In the genomic region with DNA sequence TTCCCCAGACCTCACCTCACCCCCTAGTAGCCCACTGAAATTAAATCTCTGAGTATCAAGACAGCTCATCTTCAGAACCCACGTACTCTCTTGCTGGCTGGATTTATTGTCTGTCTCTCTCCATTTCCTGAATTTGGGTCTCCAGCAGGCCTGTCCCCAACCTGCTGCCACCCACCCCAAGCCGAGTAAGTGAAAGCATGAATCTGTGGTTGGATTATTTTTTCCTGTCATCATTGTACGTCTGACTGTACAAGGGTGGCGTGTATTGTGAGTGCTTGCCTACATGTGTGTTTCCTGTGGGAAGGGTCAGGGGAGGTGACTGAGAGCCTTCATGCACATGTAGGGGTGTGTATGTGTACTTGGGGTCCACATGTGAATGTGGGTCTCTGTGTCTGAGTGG, we compare ENCODE assay signal across 16 cellular contexts. TPM values are rescaled to one million over a fixed set of nuclear protein-coding genes. Genes with fewer than 3 reads are reported as not detected.
DNase-seq lines count a peak whose midpoint lies in the region; ATAC-seq and TF ChIP-seq lines count a peak whose summit lies in the region.
"Had no signal": no experiment of that assay in that cellular context is flagged by ENCODE, and none has a peak within 500 bp of the region (broad histone marks: within the 10 kb centered on the region; RNA-seq: fewer than 3 reads in every experiment).

No MANE protein-coding gene starts in this region.

- peak; percentile 70 to 80 for ATAC-seq in CD4-positive, CD25-positive, alpha-beta regulatory T cell (ENCODE audit: low read depth in 2 of 2)
- peak; percentile 84 to 88 (median 86) for ATAC-seq in T-cell (replicated peaks in 1 of 4)
- peak; percentile 89 to 90 for ATAC-seq in naive thymus-derived CD8-positive, alpha-beta T cell
- no peak for ATAC-seq in sciatic nerve
- ATAC-seq in GM18517 (IDR thresholded peaks at IDR 0.05; ENCODE audit: unreplicated experiment), result no peak

- H3K36me3 ChIP-seq in CD4-positive, CD25-positive, alpha-beta regulatory T cell (ENCODE audit: control insufficient read depth, insufficient read depth, low read length), result no peaks in the 10 kb centered on the region
- H3K36me3 ChIP-seq in smooth muscle cell (ENCODE audit: low read depth), result no peaks in the 10 kb centered on the region
- H3K36me3 ChIP-seq: cardiac muscle cell, upper lobe of left lung had no signal

- H3K27ac Mint-ChIP-seq in CD4-positive, CD25-positive, alpha-beta regulatory T cell, result peak overlapping the region; percentile 49 to 76 (median 64)
- peak overlapping the region; percentile 94 to 95 for H3K27ac Mint-ChIP-seq in T-cell
- peak overlapping the region; percentile 84 for H3K27ac Mint-ChIP-seq in activated T-helper 2 cell treated with anti-CD3 and anti-CD28 coated beads, Interferon-gamma antibody, Interleukin-2, Interleukin-4, amounts not matched to agents 10 μg/mL and 5 μg/mL and 100 μg/mL, durations not matched to agents 14 hours and 24 hours and 36 hours
- peak overlapping the region; percentile 80 to 94 (median 91) for H3K27ac Mint-ChIP-seq in naive thymus-derived CD8-positive, alpha-beta T cell
- H3K27ac Mint-ChIP-seq: mesothelial cell of epicardium had no signal

- no peaks in the 10 kb centered on the region for H3K9me3 Mint-ChIP-seq in CD4-positive, CD25-positive, alpha-beta regulatory T cell
- no peaks in the 10 kb centered on the region for H3K9me3 Mint-ChIP-seq in T-cell
- H3K9me3 Mint-ChIP-seq in activated T-helper 2 cell treated with anti-CD3 and anti-CD28 coated beads, Interferon-gamma antibody, Interleukin-2, Interleukin-4, amounts not matched to agents 10 μg/mL and 5 μg/mL and 100 μg/mL, durations not matched to agents 14 hours and 24 hours and 36 hours, result no peaks in the 10 kb centered on the region
- peaks cover 0 to 2% (median 0%) of the 10 kb centered on the region in 9 donors for H3K9me3 Mint-ChIP-seq in naive thymus-derived CD8-positive, alpha-beta T cell
- H3K9me3 Mint-ChIP-seq: mesothelial cell of epicardium had no signal

- H3K4me3 ChIP-seq in CD4-positive, CD25-positive, alpha-beta regulatory T cell (ENCODE audit: low read depth, low read length), result no peak overlapping the region
- H3K4me3 ChIP-seq in smooth muscle cell, result no peak overlapping the region
- H3K4me3 ChIP-seq: cardiac muscle cell, upper lobe of left lung had no signal

- no peaks in the 10 kb centered on the region for H3K27me3 ChIP-seq in CD4-positive, CD25-positive, alpha-beta regulatory T cell (ENCODE audit: control insufficient read depth, insufficient read depth, low read length)
- H3K27me3 ChIP-seq in smooth muscle cell (ENCODE audit: low read depth), result no peaks in the 10 kb centered on the region
- H3K27me3 ChIP-seq: cardiac muscle cell, upper lobe of left lung had no signal

- CTCF ChIA-PET in T-cell (lab: Charles Lee), result interaction anchor here in 1 of 2 donors (1.0 kb wide), 1 partner anchor 9 kb away, joined by 5 read pairs; no protein-coding TSS in a partner anchor

- H3K79me2 ChIP-seq in smooth muscle cell (ENCODE audit: low read depth), result no peaks in the 10 kb centered on the region

- no peak for TF ChIP-seq CTCF in smooth muscle cell (IDR thresholded peaks at IDR 0.05; ENCODE audit: borderline replicate concordance, insufficient read depth, poor library complexity, severe bottlenecking)

- WGBS in smooth muscle cell (ENCODE audit: low lambda C conversion rate), result 80% methylated on average over 4 of the region's 4 CpGs

- H3K9me3 ChIP-seq in CD4-positive, CD25-positive, alpha-beta regulatory T cell (ENCODE audit: control insufficient read depth in 2 of 2, low read length in 2 of 2), result no peaks in the 10 kb centered on the region
- no peaks in the 10 kb centered on the region for H3K9me3 ChIP-seq in smooth muscle cell (replicated peaks; ENCODE audit: low read depth)
- H3K9me3 ChIP-seq: upper lobe of left lung had no signal

- H3K27ac ChIP-seq in CD4-positive, CD25-positive, alpha-beta regulatory T cell (ENCODE audit: insufficient read depth, low read length, poor library complexity, severe bottlenecking), result no peak overlapping the region
- no peak overlapping the region for H3K27ac ChIP-seq in smooth muscle cell (ENCODE audit: low read depth)
- H3K27ac ChIP-seq: cardiac muscle cell, upper lobe of left lung had no signal

- H3K27me3 Mint-ChIP-seq in CD4-positive, CD25-positive, alpha-beta regulatory T cell, result no peaks in the 10 kb centered on the region
- H3K27me3 Mint-ChIP-seq in T-cell, result no peaks in the 10 kb centered on the region
- no peaks in the 10 kb centered on the region for H3K27me3 Mint-ChIP-seq in activated T-helper 2 cell treated with anti-CD3 and anti-CD28 coated beads, Interferon-gamma antibody, Interleukin-2, Interleukin-4, amounts not matched to agents 10 μg/mL and 5 μg/mL and 100 μg/mL, durations not matched to agents 14 hours and 24 hours and 36 hours (ENCODE audit: low read depth)
- no peaks in the 10 kb centered on the region for H3K27me3 Mint-ChIP-seq in naive thymus-derived CD8-positive, alpha-beta T cell

- H4K20me1 ChIP-seq in smooth muscle cell (ENCODE audit: low read depth), result no peaks in the 10 kb centered on the region

- no peaks in the 10 kb centered on the region for H3K36me3 Mint-ChIP-seq in CD4-positive, CD25-positive, alpha-beta regulatory T cell
- H3K36me3 Mint-ChIP-seq in T-cell, result no peaks in the 10 kb centered on the region
- H3K36me3 Mint-ChIP-seq in activated T-helper 2 cell treated with anti-CD3 and anti-CD28 coated beads, Interferon-gamma antibody, Interleukin-2, Interleukin-4, amounts not matched to agents 10 μg/mL and 5 μg/mL and 100 μg/mL, durations not matched to agents 14 hours and 24 hours and 36 hours (ENCODE audit: low read depth), result no peaks in the 10 kb centered on the region
- no peaks in the 10 kb centered on the region for H3K36me3 Mint-ChIP-seq in naive thymus-derived CD8-positive, alpha-beta T cell
- H3K36me3 Mint-ChIP-seq: mesothelial cell of epicardium had no signal

- peak in 2 of 3 donors; percentile 45 to 79 for DNase-seq in CD4-positive, CD25-positive, alpha-beta regulatory T cell
- DNase-seq in T-cell (peak in 28 of 34 experiments; percentile 9 to 71 (median 38)), sciatic nerve (ENCODE audit: low spot score) (no peak), smooth muscle cell (lab: John Stamatoyannopoulos, UW; ENCODE audit: unreplicated experiment) (no peak), SHP77 (lab: John Stamatoyannopoulos, UW) (no peak)
- DNase-seq in activated T-helper 2 cell treated with anti-CD3 and anti-CD28 coated beads, Interferon-gamma antibody, Interleukin-2, Interleukin-4, amounts not matched to agents 10 μg/mL and 5 μg/mL and 100 μg/mL, durations not matched to agents 14 hours and 24 hours and 36 hours (ENCODE audit: low spot score), result peak; percentile 51
- DNase-seq in naive thymus-derived CD8-positive, alpha-beta T cell, result peak in 7 of 10 donors; percentile 12 to 82 (median 67)
- DNase-seq: erythroblast, NCI-H1092 treated with DMSO at 0.1 percent for 48 hours, NCI-H748 treated with DMSO at 0.1 percent for 48 hours, upper lobe of left lung had no signal

- H2AFZ ChIP-seq in smooth muscle cell (ENCODE audit: low read depth), result no peak overlapping the region

- POLR2A ChIA-PET in T-cell (lab: Charles Lee), result interaction anchor here in 1 of 2 donors (0.6 to 1.6 kb wide), 2 partner anchors 39 to 306 kb away, joined by 3 to 4 read pairs; no protein-coding TSS in a partner anchor
- POLR2A ChIA-PET in naive thymus-derived CD8-positive, alpha-beta T cell (lab: Charles Lee), result interaction anchor here (1.2 to 4.2 kb wide), 4 partner anchors 8 to 39 kb away, joined by 4 to 27 read pairs (median 14); partner anchors contain the start of gene SOCS1

- H3K4me1 Mint-ChIP-seq in CD4-positive, CD25-positive, alpha-beta regulatory T cell, result peaks cover 5 to 33% (median 14%) of the 10 kb centered on the region in 4 donors
- H3K4me1 Mint-ChIP-seq in T-cell, result peaks cover 31 to 38% (median 36%) of the 10 kb centered on the region in 3 donors
- H3K4me1 Mint-ChIP-seq in activated T-helper 2 cell treated with anti-CD3 and anti-CD28 coated beads, Interferon-gamma antibody, Interleukin-2, Interleukin-4, amounts not matched to agents 10 μg/mL and 5 μg/mL and 100 μg/mL, durations not matched to agents 14 hours and 24 hours and 36 hours (ENCODE audit: low read depth), result peaks cover 33% of the 10 kb centered on the region
- peaks cover 19 to 35% (median 34%) of the 10 kb centered on the region in 4 donors for H3K4me1 Mint-ChIP-seq in naive thymus-derived CD8-positive, alpha-beta T cell

- H3K4me2 ChIP-seq in smooth muscle cell, result no peak overlapping the region

- H3K4me3 Mint-ChIP-seq in CD4-positive, CD25-positive, alpha-beta regulatory T cell, result peak overlapping the region in 3 of 4 donors; percentile 32 to 38 (median 34)
- H3K4me3 Mint-ChIP-seq in T-cell, result peak overlapping the region; percentile 26 to 48 (median 42)
- peak overlapping the region; percentile 48 for H3K4me3 Mint-ChIP-seq in activated T-helper 2 cell treated with anti-CD3 and anti-CD28 coated beads, Interferon-gamma antibody, Interleukin-2, Interleukin-4, amounts not matched to agents 10 μg/mL and 5 μg/mL and 100 μg/mL, durations not matched to agents 14 hours and 24 hours and 36 hours (ENCODE audit: low read depth)
- peak overlapping the region in 9 of 10 donors; percentile 52 to 83 (median 68) for H3K4me3 Mint-ChIP-seq in naive thymus-derived CD8-positive, alpha-beta T cell
- H3K4me3 Mint-ChIP-seq: mesothelial cell of epicardium had no signal

- no peaks in the 10 kb centered on the region for H3F3A ChIP-seq in smooth muscle cell (ENCODE audit: low read depth)

- H3K4me1 ChIP-seq in CD4-positive, CD25-positive, alpha-beta regulatory T cell (ENCODE audit: control insufficient read depth, insufficient read depth, low read length, poor library complexity, severe bottlenecking), result peaks cover 15% of the 10 kb centered on the region
- H3K4me1 ChIP-seq in smooth muscle cell (ENCODE audit: low read depth), result no peaks in the 10 kb centered on the region

- intact Hi-C loops in activated T-helper 2 cell treated with anti-CD3 and anti-CD28 coated beads, Interferon-gamma antibody, Interleukin-2, Interleukin-4, amounts not matched to agents 10 μg/mL and 5 μg/mL and 100 μg/mL, durations not matched to agents 14 hours and 24 hours and 36 hours (cut with micrococcal nuclease), result loop anchor here (1.0 to 5.0 kb wide), 2 partner anchors 34 to 65 kb away; no protein-coding TSS in a partner anchor
- intact Hi-C loops in sciatic nerve (cut with DNase I), result no loop called here

- H3K9ac ChIP-seq in smooth muscle cell (ENCODE audit: low read depth), result no peak overlapping the region

RNA-seq across cellular contexts. Expression of gene TNP2, which starts 5.4 kb away (rescaled TPM):
- total RNA-seq in CD4-positive, CD25-positive, alpha-beta regulatory T cell, result not detected
- polyA plus RNA-seq in CD4-positive, CD25-positive, alpha-beta regulatory T cell, result not detected
- total RNA-seq in T-cell (not detected), sciatic nerve (not detected), smooth muscle cell (not detected in 2 replicates)
- not detected in 2 replicates for total RNA-seq in activated T-helper 2 cell treated with anti-CD3 and anti-CD28 coated beads, Interferon-gamma antibody, Interleukin-2, Interleukin-4, amounts not matched to agents 10 μg/mL and 5 μg/mL and 100 μg/mL, durations not matched to agents 14 hours and 24 hours and 36 hours
- total RNA-seq in naive thymus-derived CD8-positive, alpha-beta T cell, result not detected
- not detected for polyA plus RNA-seq in naive thymus-derived CD8-positive, alpha-beta T cell
- not detected in 2 replicates for polyA plus RNA-seq in smooth muscle cell
- total RNA-seq: cardiac muscle cell, mesothelial cell of epicardium, posterior vena cava, SK-MEL-5, upper lobe of left lung had no signal
- polyA plus RNA-seq: cardiac muscle cell had no signal

RNA-seq across cellular contexts. Expression of gene SOCS1, which starts 7.7 kb away (rescaled TPM):
- total RNA-seq in CD4-positive, CD25-positive, alpha-beta regulatory T cell, result 91.5 TPM
- 10 to 100 TPM in 2 of 4 donors, 1 to 10 TPM in 2; 8.6 to 15.2 (median 9.7) TPM for polyA plus RNA-seq in CD4-positive, CD25-positive, alpha-beta regulatory T cell
- total RNA-seq in T-cell (10 to 100 TPM; 49.2 to 67.2 (median 54.5) TPM), sciatic nerve (4.3 TPM), smooth muscle cell (3.5 and 6.1 TPM in 2 replicates)
- total RNA-seq in activated T-helper 2 cell treated with anti-CD3 and anti-CD28 coated beads, Interferon-gamma antibody, Interleukin-2, Interleukin-4, amounts not matched to agents 10 μg/mL and 5 μg/mL and 100 μg/mL, durations not matched to agents 14 hours and 24 hours and 36 hours, result 217 and 219 TPM in 2 replicates
- total RNA-seq in naive thymus-derived CD8-positive, alpha-beta T cell, result 10 to 100 TPM; 15.8 to 16.5 TPM
- polyA plus RNA-seq in naive thymus-derived CD8-positive, alpha-beta T cell, result 10 to 100 TPM; 13.5 to 24.0 (median 13.5) TPM
- polyA plus RNA-seq in smooth muscle cell, result 17.6 and 18.7 TPM in 2 replicates

RNA-seq across cellular contexts. Expression of gene PRM3, which starts 9.7 kb away (rescaled TPM):
- not detected for total RNA-seq in CD4-positive, CD25-positive, alpha-beta regulatory T cell
- polyA plus RNA-seq in CD4-positive, CD25-positive, alpha-beta regulatory T cell, result not detected
- total RNA-seq in T-cell, result not detected
- total RNA-seq in activated T-helper 2 cell treated with anti-CD3 and anti-CD28 coated beads, Interferon-gamma antibody, Interleukin-2, Interleukin-4, amounts not matched to agents 10 μg/mL and 5 μg/mL and 100 μg/mL, durations not matched to agents 14 hours and 24 hours and 36 hours, result not detected in 2 replicates
- total RNA-seq in naive thymus-derived CD8-positive, alpha-beta T cell, result not detected
- polyA plus RNA-seq in naive thymus-derived CD8-positive, alpha-beta T cell, result not detected
- total RNA-seq in sciatic nerve, result not detected
- total RNA-seq in smooth muscle cell, result not detected in 2 replicates
- not detected in 2 replicates for polyA plus RNA-seq in smooth muscle cell
- total RNA-seq: cardiac muscle cell, mesothelial cell of epicardium, posterior vena cava, SK-MEL-5, upper lobe of left lung had no signal
- polyA plus RNA-seq: cardiac muscle cell had no signal

RNA-seq across cellular contexts. Expression of gene PRM2, which starts 12.5 kb away (rescaled TPM):
- not detected for total RNA-seq in CD4-positive, CD25-positive, alpha-beta regulatory T cell
- not detected for polyA plus RNA-seq in CD4-positive, CD25-positive, alpha-beta regulatory T cell
- total RNA-seq in T-cell (not detected), sciatic nerve (not detected), smooth muscle cell (not detected in 2 replicates)
- total RNA-seq in activated T-helper 2 cell treated with anti-CD3 and anti-CD28 coated beads, Interferon-gamma antibody, Interleukin-2, Interleukin-4, amounts not matched to agents 10 μg/mL and 5 μg/mL and 100 μg/mL, durations not matched to agents 14 hours and 24 hours and 36 hours, result not detected in 2 replicates
- not detected for total RNA-seq in naive thymus-derived CD8-positive, alpha-beta T cell
- polyA plus RNA-seq in naive thymus-derived CD8-positive, alpha-beta T cell, result not detected
- polyA plus RNA-seq in smooth muscle cell, result not detected in 2 replicates
- total RNA-seq: mesothelial cell of epicardium, posterior vena cava, SK-MEL-5, upper lobe of left lung had no signal
- polyA plus RNA-seq: cardiac muscle cell had no signal

RNA-seq across cellular contexts. Expression of gene PRM1, which starts 17.4 kb away (rescaled TPM):
- total RNA-seq in CD4-positive, CD25-positive, alpha-beta regulatory T cell, result not detected
- not detected for polyA plus RNA-seq in CD4-positive, CD25-positive, alpha-beta regulatory T cell
- total RNA-seq in T-cell (not detected), sciatic nerve (not detected), smooth muscle cell (not detected in 2 replicates)
- total RNA-seq in activated T-helper 2 cell treated with anti-CD3 and anti-CD28 coated beads, Interferon-gamma antibody, Interleukin-2, Interleukin-4, amounts not matched to agents 10 μg/mL and 5 μg/mL and 100 μg/mL, durations not matched to agents 14 hours and 24 hours and 36 hours, result not detected in 2 replicates
- not detected for total RNA-seq in naive thymus-derived CD8-positive, alpha-beta T cell
- polyA plus RNA-seq in naive thymus-derived CD8-positive, alpha-beta T cell, result not detected
- polyA plus RNA-seq in smooth muscle cell, result not detected in 2 replicates
- total RNA-seq: cardiac muscle cell, mesothelial cell of epicardium, posterior vena cava, SK-MEL-5, upper lobe of left lung had no signal
- polyA plus RNA-seq: cardiac muscle cell had no signal

Comparison
In these comparisons a context has a peak if more than half of its experiments do, and no peak if none do; other contexts are left out.
1. ATAC-seq: peak in CD4-positive, CD25-positive, alpha-beta regulatory T cell (2 of 2), T-cell (4 of 4) and naive thymus-derived CD8-positive, alpha-beta T cell (2 of 2); none in sciatic nerve (single experiment) and GM18517 (single experiment).
2. DNase-seq: peak in CD4-positive, CD25-positive, alpha-beta regulatory T cell (2 of 3), T-cell (28 of 34), activated T-helper 2 cell treated with anti-CD3 and anti-CD28 coated beads, Interferon-gamma antibody, Interleukin-2, Interleukin-4, amounts not matched to agents 10 μg/mL and 5 μg/mL and 100 μg/mL, durations not matched to agents 14 hours and 24 hours and 36 hours (single experiment) and naive thymus-derived CD8-positive, alpha-beta T cell (7 of 10); none in sciatic nerve (single experiment), smooth muscle cell (single experiment) and SHP77 (0 of 2).
3. Peak in every context shown above with its lines, with median percentiles within 50 percentile points of each other: H3K27ac Mint-ChIP-seq and H3K4me3 Mint-ChIP-seq.